Comparison of ENCODE assay signal across 23 cellular contexts in genomic region chr12:118193477-118193876, GRCh38. TPM values are rescaled to one million over a fixed set of nuclear protein-coding genes. Genes with fewer than 3 reads are reported as not detected.
DNase-seq lines count a peak whose midpoint lies in the region; ATAC-seq, FAIRE-seq and TF ChIP-seq lines count a peak whose summit lies in the region.
"Had no signal": no experiment of that assay in that cellular context is flagged by ENCODE, and none has a peak within 500 bp of the region (broad histone marks: within the 10 kb centered on the region; RNA-seq: fewer than 3 reads in every experiment).

No MANE protein-coding gene starts in this region.

- no peak overlapping the region for H3K27ac ChIP-seq in HEK293 (ENCODE audit: extremely low read depth, low read depth, low read length)
- H3K27ac ChIP-seq: BLaER1 had no signal

- peaks cover 51% of the 10 kb centered on the region for H3K36me3 Mint-ChIP-seq in activated T-helper 17 cell treated with anti-CD3 and anti-CD28 coated beads, Interleukin-2, amount 50 U/mL, for 72 hours (ENCODE audit: low read depth)

- H3K9me3 ChIP-seq in HEK293 (ENCODE audit: control insufficient read depth, insufficient read depth, low read depth, low read length): no peaks in the 10 kb centered on the region
- H3K9me3 ChIP-seq: BE2C, BLaER1 had no signal

- H3K36me3 ChIP-seq in HEK293 (ENCODE audit: control insufficient read depth in 2 of 2, insufficient read depth in 1 of 2, low read length in 2 of 2): peaks cover 0 to 4% of the 10 kb centered on the region in 2 experiments; a peak in 1 of 3 replicates
- H3K36me3 ChIP-seq: BE2C had no signal

- TF ChIP-seq CTCF in HEK293 (tag by site-specific recombination; IDR thresholded peaks at IDR 0.05): no peak
- no peak for TF ChIP-seq CTCF in D721Med (IDR thresholded peaks at IDR 0.05; ENCODE audit: insufficient read depth, missing control alignments)

- no peak for DNase-seq in stimulated activated naive CD8-positive, alpha-beta T cell treated with anti-CD3 and anti-CD28 coated beads, Interleukin-15, amount 100 ng/mL, for 72 hours
- no peak for DNase-seq in stimulated activated naive CD8-positive, alpha-beta T cell treated with anti-CD3 and anti-CD28 coated beads, Interleukin-15, Interleukin-2, amounts not matched to agents 100 U/mL and 50 U/mL, for 24 hours
- DNase-seq in activated naive CD4-positive, alpha-beta T cell treated with Interleukin-2 at 50 U/mL for 16 hours: no peak
- DNase-seq in D721Med (ENCODE audit: insufficient read length, low spot score): no peak
- DNase-seq: 8988T; ACHN; BE2C; C1 segment of cervical spinal cord; CD4-positive, alpha-beta memory T cell; CD4-positive, CD25-positive, alpha-beta regulatory T cell; CD8-positive, alpha-beta memory T cell; COR-L47; DMS79 treated with DMSO at 0.1 percent for 48 hours; GF-D8 had no signal

- no peak overlapping the region for H3K4me3 Mint-ChIP-seq in stimulated activated naive CD8-positive, alpha-beta T cell treated with anti-CD3 and anti-CD28 coated beads, Interleukin-15, amount 100 ng/mL, for 72 hours
- no peak overlapping the region for H3K4me3 Mint-ChIP-seq in activated T-helper 17 cell treated with anti-CD3 and anti-CD28 coated beads, Interleukin-2, amount 50 U/mL, for 72 hours
- H3K4me3 Mint-ChIP-seq: CD14-positive monocyte; CD4-positive, alpha-beta memory T cell; CD4-positive, CD25-positive, alpha-beta regulatory T cell; CD8-positive, alpha-beta memory T cell had no signal

- POLR2A ChIA-PET in HEK293 (lab: Yijun Ruan, JAX): no interaction called here

- H3K27ac Mint-ChIP-seq in stimulated activated naive CD8-positive, alpha-beta T cell treated with anti-CD3 and anti-CD28 coated beads, Interleukin-15, amount 100 ng/mL, for 72 hours: peak overlapping the region; percentile 31 to 74
- peak overlapping the region; percentile 36 for H3K27ac Mint-ChIP-seq in activated T-helper 17 cell treated with anti-CD3 and anti-CD28 coated beads, Interleukin-2, amount 50 U/mL, for 72 hours

- H3K9me3 Mint-ChIP-seq in stimulated activated naive CD8-positive, alpha-beta T cell treated with anti-CD3 and anti-CD28 coated beads, Interleukin-15, amount 100 ng/mL, for 72 hours: no peaks in the 10 kb centered on the region
- H3K9me3 Mint-ChIP-seq in activated T-helper 17 cell treated with anti-CD3 and anti-CD28 coated beads, Interleukin-2, amount 50 U/mL, for 72 hours: no peaks in the 10 kb centered on the region
- H3K9me3 Mint-ChIP-seq: CD4-positive, alpha-beta memory T cell; CD4-positive, CD25-positive, alpha-beta regulatory T cell; CD8-positive, alpha-beta memory T cell had no signal

- FAIRE-seq in D721Med (lab: Jason Lieb, UNC): no peak
- FAIRE-seq: A204.1, G401.6, GM12891, GM19239 had no signal

- no peak for ATAC-seq in stimulated activated naive CD8-positive, alpha-beta T cell treated with anti-CD3 and anti-CD28 coated beads, Interleukin-15, amount 100 ng/mL, for 72 hours
- no peak for ATAC-seq in stimulated activated naive CD8-positive, alpha-beta T cell treated with anti-CD3 and anti-CD28 coated beads, Interleukin-15, Interleukin-2, amounts not matched to agents 100 U/mL and 50 U/mL, for 24 hours
- no peak for ATAC-seq in activated T-helper 17 cell treated with anti-CD3 and anti-CD28 coated beads, Interleukin-2, amount 50 U/mL, for 72 hours (replicated peaks)
- ATAC-seq in GM18861 (IDR thresholded peaks at IDR 0.05; ENCODE audit: unreplicated experiment): no peak

- peaks cover 4% of the 10 kb centered on the region; the same call in 1 of the 2 replicates for H3K4me1 ChIP-seq in HEK293 (ENCODE audit: control insufficient read depth, insufficient read depth, low read length)
- H3K4me1 ChIP-seq: BLaER1 had no signal

- no peak overlapping the region for H3K4me3 ChIP-seq in HEK293 (ENCODE audit: low read depth, low read length)
- H3K4me3 ChIP-seq: BLaER1 had no signal

- H3K27me3 Mint-ChIP-seq in stimulated activated naive CD8-positive, alpha-beta T cell treated with anti-CD3 and anti-CD28 coated beads, Interleukin-15, amount 100 ng/mL, for 72 hours: no peaks in the 10 kb centered on the region
- no peaks in the 10 kb centered on the region for H3K27me3 Mint-ChIP-seq in activated T-helper 17 cell treated with anti-CD3 and anti-CD28 coated beads, Interleukin-2, amount 50 U/mL, for 72 hours
- H3K27me3 Mint-ChIP-seq: CD4-positive, alpha-beta memory T cell; CD4-positive, CD25-positive, alpha-beta regulatory T cell; CD8-positive, alpha-beta memory T cell had no signal

- H3K4me1 Mint-ChIP-seq in stimulated activated naive CD8-positive, alpha-beta T cell treated with anti-CD3 and anti-CD28 coated beads, Interleukin-15, amount 100 ng/mL, for 72 hours: no peaks in the 10 kb centered on the region
- H3K4me1 Mint-ChIP-seq in activated T-helper 17 cell treated with anti-CD3 and anti-CD28 coated beads, Interleukin-2, amount 50 U/mL, for 72 hours: no peaks in the 10 kb centered on the region

- CTCF ChIA-PET in HEK293 (lab: Yijun Ruan, JAX): interaction anchor here (1.0 kb wide), 1 partner anchor 11 kb away, joined by 4 read pairs; no protein-coding TSS in a partner anchor

TF ChIP-seq in HEK293, 187 proteins besides CTCF, POLR2A, EP300 and RAD21:
- TF ChIP-seq ZNF121 (tag by site-specific recombination; IDR thresholded peaks at IDR 0.05): 0 out of 2 replicates have a peak, but pooled peaks have one; percentile 58
- no peak for TF ChIP-seq ZBTB1 (tag by site-specific recombination; IDR thresholded peaks at IDR 0.05)

RNA-seq across cellular contexts. Expression of gene PEBP1, which starts 57.6 kb away (rescaled TPM):
- total RNA-seq in activated T-helper 17 cell treated with anti-CD3 and anti-CD28 coated beads, Interleukin-2, amount 50 U/mL, for 72 hours: 100 to 1,000 TPM in 1 of 2 donors, 10 to 100 TPM in 1; 86.0 to 182 TPM
